In the genomic region with DNA sequence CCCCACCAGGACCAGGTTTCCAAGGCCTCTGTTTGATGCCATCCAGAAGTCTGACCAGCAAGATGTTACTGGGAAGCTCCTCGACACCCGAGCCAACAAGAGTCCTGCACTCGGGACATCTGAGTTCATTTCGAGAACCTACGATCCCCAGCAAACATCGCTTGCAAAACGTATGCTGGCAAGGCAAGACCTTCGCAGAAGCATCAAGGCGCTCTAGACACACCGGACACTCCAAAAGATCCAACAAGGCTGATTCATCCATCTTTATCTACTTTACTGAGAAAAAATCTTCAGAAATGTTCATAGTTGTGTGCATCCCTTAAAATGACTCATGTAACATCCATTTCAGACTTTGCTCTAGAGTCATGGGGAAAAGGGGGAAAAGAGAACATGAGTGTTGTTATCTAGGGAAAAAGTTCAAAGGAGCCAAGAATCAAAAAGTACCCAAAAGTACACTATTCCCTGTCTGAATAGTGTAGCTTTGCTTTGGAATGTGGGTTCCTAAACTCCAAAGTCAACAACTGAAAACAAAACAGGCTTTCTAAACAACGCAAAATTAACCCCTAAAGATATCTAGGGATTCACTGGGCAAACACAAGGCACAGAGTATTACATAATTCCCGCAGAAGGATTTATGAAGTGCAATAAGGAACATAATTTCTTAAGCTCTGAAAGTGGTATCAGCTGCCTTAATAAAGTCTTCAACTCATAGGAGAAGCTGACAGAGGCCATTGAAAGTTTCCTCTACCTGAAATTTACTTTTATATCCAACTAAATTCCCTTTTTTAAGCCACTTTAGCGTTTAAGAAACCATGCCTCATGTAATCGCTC, we compare ENCODE assay signal across 8 cellular contexts. TPM values are rescaled to one million over a fixed set of nuclear protein-coding genes. Genes with fewer than 3 reads are reported as not detected.
DNase-seq lines count a peak whose midpoint lies in the region; ATAC-seq and TF ChIP-seq lines count a peak whose summit lies in the region.

No MANE protein-coding gene starts in this region.

- peaks cover 13% of the 10 kb centered on the region for H3K36me3 Mint-ChIP-seq in osteocyte (ENCODE audit: unreplicated experiment)

- peak overlapping the region; percentile 92 for H3K4me3 Mint-ChIP-seq in osteocyte (ENCODE audit: unreplicated experiment)

- no peaks in the 10 kb centered on the region for H3K27me3 ChIP-seq in esophagus muscularis mucosa

- H3K4me3 ChIP-seq in GM12865 (ENCODE audit: low read depth, low read length) (peak overlapping the region; percentile 88), esophagus muscularis mucosa (peak overlapping the region; percentile 82 to 96 (median 92))

- no peaks in the 10 kb centered on the region for H3K27me3 Mint-ChIP-seq in osteocyte (ENCODE audit: unreplicated experiment)

- H3K27ac Mint-ChIP-seq in osteocyte (ENCODE audit: unreplicated experiment) = peak overlapping the region; percentile 84

- WGBS in esophagus muscularis mucosa = 81% methylated on average over 14 of the region's 14 CpGs

- peaks cover 0 to 3% (median 0%) of the 10 kb centered on the region in 4 donors for H3K36me3 ChIP-seq in esophagus muscularis mucosa

- peak overlapping the region in 3 of 4 donors; percentile 88 to 93 (median 88) for H3K27ac ChIP-seq in esophagus muscularis mucosa (replicated peaks in 1 of 4)

- H3K9me3 ChIP-seq in esophagus muscularis mucosa = no peaks in the 10 kb centered on the region

- ATAC-seq in HG02938 (IDR thresholded peaks at IDR 0.05; ENCODE audit: unreplicated experiment) = no peak
- ATAC-seq in GM19351 (IDR thresholded peaks at IDR 0.05; ENCODE audit: unreplicated experiment) = no peak

- TF ChIP-seq CTCF in GM12865 (IDR thresholded peaks at IDR 0.05; ENCODE audit: insufficient read depth, low read depth, low read length, missing control alignments) = no peak
- TF ChIP-seq CTCF in esophagus muscularis mucosa (IDR thresholded peaks at IDR 0.05) = no peak
- no peak for TF ChIP-seq CTCF in osteocyte (IDR thresholded peaks at IDR 0.05)

- H3K4me1 Mint-ChIP-seq in osteocyte (ENCODE audit: unreplicated experiment) = peaks cover 65% of the 10 kb centered on the region

- H3K9me3 Mint-ChIP-seq in osteocyte (ENCODE audit: unreplicated experiment) = peaks cover 8% of the 10 kb centered on the region

- TF ChIP-seq POLR2A in esophagus muscularis mucosa (IDR thresholded peaks at IDR 0.05; ENCODE audit: low read depth) = no peak

- peaks cover 32 to 38% (median 36%) of the 10 kb centered on the region in 4 donors for H3K4me1 ChIP-seq in esophagus muscularis mucosa

- intact Hi-C loops in esophagus muscularis mucosa (cut with DNase I) = no loop called here

- TF ChIP-seq EP300 in esophagus muscularis mucosa (IDR thresholded peaks at IDR 0.05) = no peak

- no peak for DNase-seq in GM12865 (ENCODE audit: low read depth)
- peak; percentile 72 for DNase-seq in RKO (ENCODE audit: low spot score)
- no peak for DNase-seq in esophagus muscularis mucosa (ENCODE audit: extremely low spot score)
- DNase-seq in osteocyte (ENCODE audit: extremely low spot score, unreplicated experiment) = no peak
- DNase-seq in NCI-H526 treated with DMSO at 0.1 percent for 48 hours (lab: John Stamatoyannopoulos, UW) = no peak
- DNase-seq in NCI-H146 treated with DMSO at 0.1 percent for 48 hours (lab: John Stamatoyannopoulos, UW; ENCODE audit: unreplicated experiment) = no peak

RNA-seq across cellular contexts. Expression of a gene that starts 1.6 kb away (rescaled TPM):
- total RNA-seq in esophagus muscularis mucosa = 10 to 100 TPM in 3 of 4 donors, 1 to 10 TPM in 1; 10.0 to 11.8 (median 10.9) TPM
- 27.6 and 31.8 TPM in 2 replicates for total RNA-seq in osteocyte
